ENCODE assay signal across 8 cellular contexts in the genomic region with DNA sequence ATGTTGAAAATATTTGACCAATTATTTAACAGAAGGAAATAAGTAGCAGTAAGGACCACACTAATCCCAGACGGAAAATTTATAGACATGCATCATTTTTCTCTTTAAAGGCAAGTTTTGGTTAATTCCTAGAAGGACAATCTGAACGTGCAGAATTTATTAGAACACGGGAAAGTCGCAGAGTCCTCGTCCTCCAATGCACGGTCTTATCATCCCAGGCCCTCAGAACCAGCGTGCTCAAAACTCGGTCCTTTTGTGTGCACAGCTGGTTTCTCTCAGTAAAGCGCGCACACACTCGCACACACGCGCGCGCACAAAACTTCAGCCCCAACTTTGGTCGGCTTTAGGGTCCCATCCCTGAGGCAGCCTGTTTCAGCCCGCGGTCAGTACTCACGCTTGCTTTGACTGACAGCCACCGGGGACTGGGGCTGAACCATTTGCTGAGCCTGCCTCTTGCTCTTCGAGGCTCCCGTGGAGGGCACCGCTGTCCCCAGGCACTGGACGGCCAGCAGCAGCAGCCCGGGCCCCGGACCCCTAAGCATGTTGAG. TPM values are rescaled to one million over a fixed set of nuclear protein-coding genes. Genes with fewer than 3 reads are reported as not detected.
DNase-seq lines count a peak whose midpoint lies in the region; ATAC-seq, FAIRE-seq and TF ChIP-seq lines count a peak whose summit lies in the region.

No MANE protein-coding gene starts in this region.

- H3K27me3 ChIP-seq in parathyroid adenoma (ENCODE audit: control insufficient read depth, insufficient read depth, low read length) = no peaks in the 10 kb centered on the region

- WGBS in A549 (ENCODE audit: missing lambda C conversion rate) = 28% methylated on average over 24 of the region's 26 CpGs

- TF ChIP-seq POLR2A in A549 (IDR thresholded peaks at IDR 0.05; ENCODE audit: low read length) = no peak; the same call in 1 of the 2 replicates

- FAIRE-seq in A549 (lab: Jason Lieb, UNC) = no peak

- POLR2A ChIA-PET in A549 (lab: Yijun Ruan, JAX) = no interaction called here

- H3K4me3 ChIP-seq in A549 (peak overlapping the region; percentile 69), WI38 (ENCODE audit: low read depth, low read length) (peak overlapping the region; percentile 98), parathyroid adenoma (ENCODE audit: low read depth, low read length) (peak overlapping the region; percentile 46)

- ATAC-seq in A549 (peak; percentile 59 to 66), GM18868 (IDR thresholded peaks at IDR 0.05; ENCODE audit: unreplicated experiment) (peak; percentile 44), HG03139 (IDR thresholded peaks at IDR 0.05; ENCODE audit: unreplicated experiment) (peak; percentile 24)

- peak overlapping the region; percentile 44 for H2AFZ ChIP-seq in parathyroid adenoma

- TF ChIP-seq RAD21 in A549 (conservative IDR thresholded peaks at IDR 0.05 in 1 of 2, IDR thresholded peaks at IDR 0.05 in 1 of 2) = no peak

- H3K9me3 ChIP-seq in A549 = no peaks in the 10 kb centered on the region
- H3K9me3 ChIP-seq in parathyroid adenoma (ENCODE audit: control insufficient read depth, low read length) = no peaks in the 10 kb centered on the region

- TF ChIP-seq EP300 in A549 (IDR thresholded peaks at IDR 0.05) = no peak

- H3K27ac ChIP-seq in A549 = peak overlapping the region; percentile 82 to 92
- no peak overlapping the region for H3K27ac ChIP-seq in parathyroid adenoma

- peak overlapping the region; percentile 85 for H3K4me2 ChIP-seq in A549
- H3K4me2 ChIP-seq in parathyroid adenoma (ENCODE audit: low read length) = peak overlapping the region; percentile 63

- no peak overlapping the region for H3K9ac ChIP-seq in parathyroid adenoma

- H3K4me1 ChIP-seq in A549 (peaks cover 66% of the 10 kb centered on the region), parathyroid adenoma (no peaks in the 10 kb centered on the region)

- no peaks in the 10 kb centered on the region for H3K79me2 ChIP-seq in parathyroid adenoma

- DNase-seq in A549 (ENCODE audit: low read depth in 1 of 2, low spot score in 1 of 2) = peak; percentile 24 to 30
- DNase-seq in glomerular visceral epithelial cell (ENCODE audit: extremely low spot score) = peak; percentile 55
- DNase-seq in NCI-H128 (lab: John Stamatoyannopoulos, UW; ENCODE audit: unreplicated experiment) = no peak
- no peak for DNase-seq in central memory CD4-positive, alpha-beta T cell

- no peaks in the 10 kb centered on the region for H3K36me3 ChIP-seq in parathyroid adenoma (ENCODE audit: control insufficient read depth, insufficient read depth, low read length)

- CTCF ChIA-PET in A549 (lab: Yijun Ruan, JAX) = no interaction called here

- TF ChIP-seq CTCF in A549 (IDR thresholded peaks at IDR 0.05) (no peak), WI38 (IDR thresholded peaks at IDR 0.05; ENCODE audit: low read depth, low read length) (no peak), parathyroid adenoma (IDR thresholded peaks at IDR 0.05) (no peak)

TF ChIP-seq in A549, 52 proteins besides CTCF, POLR2A, EP300 and RAD21:
- TF ChIP-seq JUN (IDR thresholded peaks at IDR 0.05) (no peak), SREBF2 (IDR thresholded peaks at IDR 0.05) (no peak), FOXS1 (CRISPR knock-in tag; IDR thresholded peaks at IDR 0.05) (no peak), HOXB5 (CRISPR knock-in tag; IDR thresholded peaks at IDR 0.05) (no peak), RCOR1 (IDR thresholded peaks at IDR 0.05; ENCODE audit: low read depth, low read length) (no peak), HOXA7 (CRISPR knock-in tag; IDR thresholded peaks at IDR 0.05) (no peak), CBX2 (IDR thresholded peaks at IDR 0.05; ENCODE audit: borderline replicate concordance, low read depth) (no peak), GATA3 (IDR thresholded peaks at IDR 0.05; ENCODE audit: borderline replicate concordance) (no peak), MYC (IDR thresholded peaks at IDR 0.05; ENCODE audit: borderline replicate concordance, low read length) (no peak), ZSCAN20 (CRISPR knock-in tag; IDR thresholded peaks at IDR 0.05) (no peak), ESRRA (IDR thresholded peaks at IDR 0.05; ENCODE audit: borderline replicate concordance, low read length) (no peak), HDAC2 (IDR thresholded peaks at IDR 0.05) (0 out of 2 replicates have a peak, but pooled peaks have one; percentile 27), RARB (CRISPR knock-in tag; IDR thresholded peaks at IDR 0.05) (no peak), CBX8 (IDR thresholded peaks at IDR 0.05) (no peak), BHLHE40 (IDR thresholded peaks at IDR 0.05; ENCODE audit: low read depth, low read length) (no peak), KDM1A (IDR thresholded peaks at IDR 0.05; ENCODE audit: low read depth) (no peak)
- TF ChIP-seq, protein P1, sequence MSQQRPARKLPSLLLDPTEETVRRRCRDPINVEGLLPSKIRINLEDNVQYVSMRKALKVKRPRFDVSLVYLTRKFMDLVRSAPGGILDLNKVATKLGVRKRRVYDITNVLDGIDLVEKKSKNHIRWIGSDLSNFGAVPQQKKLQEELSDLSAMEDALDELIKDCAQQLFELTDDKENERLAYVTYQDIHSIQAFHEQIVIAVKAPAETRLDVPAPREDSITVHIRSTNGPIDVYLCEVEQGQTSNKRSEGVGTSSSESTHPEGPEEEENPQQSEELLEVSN (IDR thresholded peaks at IDR 0.05; ENCODE audit: borderline replicate concordance, low read depth) = peak; percentile 55; the same call in 1 of the 2 replicates
- TF ChIP-seq, protein P2, sequence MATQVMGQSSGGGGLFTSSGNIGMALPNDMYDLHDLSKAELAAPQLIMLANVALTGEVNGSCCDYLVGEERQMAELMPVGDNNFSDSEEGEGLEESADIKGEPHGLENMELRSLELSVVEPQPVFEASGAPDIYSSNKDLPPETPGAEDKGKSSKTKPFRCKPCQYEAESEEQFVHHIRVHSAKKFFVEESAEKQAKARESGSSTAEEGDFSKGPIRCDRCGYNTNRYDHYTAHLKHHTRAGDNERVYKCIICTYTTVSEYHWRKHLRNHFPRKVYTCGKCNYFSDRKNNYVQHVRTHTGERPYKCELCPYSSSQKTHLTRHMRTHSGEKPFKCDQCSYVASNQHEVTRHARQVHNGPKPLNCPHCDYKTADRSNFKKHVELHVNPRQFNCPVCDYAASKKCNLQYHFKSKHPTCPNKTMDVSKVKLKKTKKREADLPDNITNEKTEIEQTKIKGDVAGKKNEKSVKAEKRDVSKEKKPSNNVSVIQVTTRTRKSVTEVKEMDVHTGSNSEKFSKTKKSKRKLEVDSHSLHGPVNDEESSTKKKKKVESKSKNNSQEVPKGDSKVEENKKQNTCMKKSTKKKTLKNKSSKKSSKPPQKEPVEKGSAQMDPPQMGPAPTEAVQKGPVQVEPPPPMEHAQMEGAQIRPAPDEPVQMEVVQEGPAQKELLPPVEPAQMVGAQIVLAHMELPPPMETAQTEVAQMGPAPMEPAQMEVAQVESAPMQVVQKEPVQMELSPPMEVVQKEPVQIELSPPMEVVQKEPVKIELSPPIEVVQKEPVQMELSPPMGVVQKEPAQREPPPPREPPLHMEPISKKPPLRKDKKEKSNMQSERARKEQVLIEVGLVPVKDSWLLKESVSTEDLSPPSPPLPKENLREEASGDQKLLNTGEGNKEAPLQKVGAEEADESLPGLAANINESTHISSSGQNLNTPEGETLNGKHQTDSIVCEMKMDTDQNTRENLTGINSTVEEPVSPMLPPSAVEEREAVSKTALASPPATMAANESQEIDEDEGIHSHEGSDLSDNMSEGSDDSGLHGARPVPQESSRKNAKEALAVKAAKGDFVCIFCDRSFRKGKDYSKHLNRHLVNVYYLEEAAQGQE (IDR thresholded peaks at IDR 0.05) = peak; percentile 19; the same call in 1 of the 2 replicates
- TF ChIP-seq, protein P3, sequence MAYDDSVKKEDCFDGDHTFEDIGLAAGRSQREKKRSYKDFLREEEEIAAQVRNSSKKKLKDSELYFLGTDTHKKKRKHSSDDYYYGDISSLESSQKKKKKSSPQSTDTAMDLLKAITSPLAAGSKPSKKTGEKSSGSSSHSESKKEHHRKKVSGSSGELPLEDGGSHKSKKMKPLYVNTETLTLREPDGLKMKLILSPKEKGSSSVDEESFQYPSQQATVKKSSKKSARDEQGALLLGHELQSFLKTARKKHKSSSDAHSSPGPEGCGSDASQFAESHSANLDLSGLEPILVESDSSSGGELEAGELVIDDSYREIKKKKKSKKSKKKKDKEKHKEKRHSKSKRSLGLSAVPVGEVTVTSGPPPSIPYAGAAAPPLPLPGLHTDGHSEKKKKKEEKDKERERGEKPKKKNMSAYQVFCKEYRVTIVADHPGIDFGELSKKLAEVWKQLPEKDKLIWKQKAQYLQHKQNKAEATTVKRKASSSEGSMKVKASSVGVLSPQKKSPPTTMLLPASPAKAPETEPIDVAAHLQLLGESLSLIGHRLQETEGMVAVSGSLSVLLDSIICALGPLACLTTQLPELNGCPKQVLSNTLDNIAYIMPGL (CRISPR knock-in tag; IDR thresholded peaks at IDR 0.05; ENCODE audit: borderline replicate concordance) = no peak
- TF ChIP-seq, protein P4, sequence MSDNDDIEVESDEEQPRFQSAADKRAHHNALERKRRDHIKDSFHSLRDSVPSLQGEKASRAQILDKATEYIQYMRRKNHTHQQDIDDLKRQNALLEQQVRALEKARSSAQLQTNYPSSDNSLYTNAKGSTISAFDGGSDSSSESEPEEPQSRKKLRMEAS (IDR thresholded peaks at IDR 0.05) = 0 out of 2 replicates have a peak, but pooled peaks have one; percentile 48
- TF ChIP-seq, protein P5, sequence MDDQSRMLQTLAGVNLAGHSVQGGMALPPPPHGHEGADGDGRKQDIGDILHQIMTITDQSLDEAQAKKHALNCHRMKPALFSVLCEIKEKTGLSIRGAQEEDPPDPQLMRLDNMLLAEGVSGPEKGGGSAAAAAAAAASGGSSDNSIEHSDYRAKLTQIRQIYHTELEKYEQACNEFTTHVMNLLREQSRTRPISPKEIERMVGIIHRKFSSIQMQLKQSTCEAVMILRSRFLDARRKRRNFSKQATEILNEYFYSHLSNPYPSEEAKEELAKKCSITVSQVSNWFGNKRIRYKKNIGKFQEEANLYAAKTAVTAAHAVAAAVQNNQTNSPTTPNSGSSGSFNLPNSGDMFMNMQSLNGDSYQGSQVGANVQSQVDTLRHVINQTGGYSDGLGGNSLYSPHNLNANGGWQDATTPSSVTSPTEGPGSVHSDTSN (IDR thresholded peaks at IDR 0.05) = 0 out of 2 replicates have a peak, but pooled peaks have one; percentile 30

RNA-seq across cellular contexts. Expression of a gene that starts 0.5 kb away (rescaled TPM):
- polyA plus RNA-seq in A549 (2011; rRNA removed) = 500 and 982 TPM in 2 replicates
- 90.1 and 100 TPM in 2 replicates for polyA plus RNA-seq in A549 (2012; cell fraction: cytosol; rRNA removed)
- 388 and 415 TPM in 2 replicates for polyA plus RNA-seq in A549 (2012; cell fraction: nucleus; rRNA removed)
- polyA plus RNA-seq in A549 (2017; fragmentation: RNase III; extraction: RNeasy Plus Mini Kit Qiagen cat#74134 plus additional on column Dnase treatment) = 157 to 223 TPM (median 203 TPM) in 3 replicates
- polyA minus RNA-seq in A549 (2011; rRNA and poly(A)+ RNA removed) = 1,062 and 1,397 TPM in 2 replicates

Comparison
In these comparisons a context has a peak if more than half of its experiments do, and no peak if none do; other contexts are left out.
1. DNase-seq: peak in A549 (2 of 2) and glomerular visceral epithelial cell (single experiment); none in NCI-H128 (single experiment) and central memory CD4-positive, alpha-beta T cell (single experiment).
2. H3K4me3 ChIP-seq: peak in every context shown above with its lines; median percentile 98 in WI38; 69 in A549; 46 in parathyroid adenoma.
3. Peak in every context shown above with its lines, with median percentiles within 50 percentile points of each other: ATAC-seq.